In genomic region chrX:47513697-47514085, GRCh38 we compare ENCODE assay signal across 9 cellular contexts.
DNase-seq lines count a peak whose midpoint lies in the region; ATAC-seq and TF ChIP-seq lines count a peak whose summit lies in the region.
"Had no signal": no experiment of that assay in that cellular context is flagged by ENCODE, and none has a peak within 500 bp of the region (broad histone marks: within the 10 kb centered on the region; RNA-seq: fewer than 3 reads in every experiment).

No MANE protein-coding gene starts in this region.

- no peak for ATAC-seq in stimulated activated effector memory CD8-positive, alpha-beta T cell treated with anti-CD3 and anti-CD28 coated beads, Interleukin-12 subunit alpha, Interleukin-12 subunit beta, amount 100 ng/mL, for 72 hours
- ATAC-seq in HG03565 (IDR thresholded peaks at IDR 0.05; ENCODE audit: unreplicated experiment) = no peak

- H3K36me3 Mint-ChIP-seq in T-helper 2 cell treated with Interferon-gamma antibody and Interleukin-4, amounts not matched to agents 5 μg/mL and 100 μg/mL, for 36 hours (ENCODE audit: low read depth) = no peaks in the 10 kb centered on the region
- no peaks in the 10 kb centered on the region for H3K36me3 Mint-ChIP-seq in stimulated activated effector memory CD8-positive, alpha-beta T cell treated with anti-CD3 and anti-CD28 coated beads, Interleukin-12 subunit alpha, Interleukin-12 subunit beta, amount 100 ng/mL, for 72 hours

- H3K4me3 Mint-ChIP-seq in T-helper 2 cell treated with Interferon-gamma antibody and Interleukin-4, amounts not matched to agents 5 μg/mL and 100 μg/mL, for 36 hours = peak overlapping the region; percentile 77
- H3K4me3 Mint-ChIP-seq in stimulated activated effector memory CD8-positive, alpha-beta T cell treated with anti-CD3 and anti-CD28 coated beads, Interleukin-12 subunit alpha, Interleukin-12 subunit beta, amount 100 ng/mL, for 72 hours = peak overlapping the region; percentile 67

- H3K9me3 Mint-ChIP-seq in T-helper 2 cell treated with Interferon-gamma antibody and Interleukin-4, amounts not matched to agents 5 μg/mL and 100 μg/mL, for 36 hours = no peaks in the 10 kb centered on the region
- no peaks in the 10 kb centered on the region for H3K9me3 Mint-ChIP-seq in stimulated activated effector memory CD8-positive, alpha-beta T cell treated with anti-CD3 and anti-CD28 coated beads, Interleukin-12 subunit alpha, Interleukin-12 subunit beta, amount 100 ng/mL, for 72 hours

- intact Hi-C loops in head of caudate nucleus (cut with DNase I) = no loop called here

- H3K4me1 Mint-ChIP-seq in T-helper 2 cell treated with Interferon-gamma antibody and Interleukin-4, amounts not matched to agents 5 μg/mL and 100 μg/mL, for 36 hours (ENCODE audit: low read depth) = peaks cover 10% of the 10 kb centered on the region
- H3K4me1 Mint-ChIP-seq in stimulated activated effector memory CD8-positive, alpha-beta T cell treated with anti-CD3 and anti-CD28 coated beads, Interleukin-12 subunit alpha, Interleukin-12 subunit beta, amount 100 ng/mL, for 72 hours = peaks cover 14% of the 10 kb centered on the region

- no peak for TF ChIP-seq CTCF in foreskin fibroblast (IDR thresholded peaks at IDR 0.05; ENCODE audit: low read depth, low read length)

- DNase-seq in NCI-H146 treated with DMSO at 0.1 percent for 48 hours (lab: John Stamatoyannopoulos, UW; ENCODE audit: unreplicated experiment) (peak; percentile 0), NCI-H146 (lab: John Stamatoyannopoulos, UW) (no peak), foreskin fibroblast (peak in 1 of 2 donors; percentile 12), head of caudate nucleus (no peak)
- DNase-seq in T-helper 2 cell treated with Interferon-gamma antibody and Interleukin-4, amounts not matched to agents 5 μg/mL and 100 μg/mL, for 36 hours (ENCODE audit: low spot score) = no peak
- DNase-seq in stimulated activated effector memory CD8-positive, alpha-beta T cell treated with anti-CD3 and anti-CD28 coated beads, Interleukin-12 subunit alpha, Interleukin-12 subunit beta, amount 100 ng/mL, for 72 hours (ENCODE audit: low spot score in 2 of 2) = no peak
- DNase-seq in stimulated activated CD4-positive, alpha-beta T cell treated with anti-CD3 and anti-CD28 coated beads, Interleukin-4, amount 100 ng/mL, for 4 hours = no peak
- DNase-seq: activated CD4-positive, alpha-beta T cell treated with anti-CD3 and anti-CD28 coated beads, Interleukin-2, amount 50 U/mL, for 1 hour had no signal

- H3K4me3 ChIP-seq in foreskin fibroblast (ENCODE audit: low read depth in 1 of 2, low read length in 2 of 2) = peak overlapping the region; percentile 35 to 38

- H3K27ac Mint-ChIP-seq in T-helper 2 cell treated with Interferon-gamma antibody and Interleukin-4, amounts not matched to agents 5 μg/mL and 100 μg/mL, for 36 hours = no peak overlapping the region
- peak overlapping the region; percentile 54 for H3K27ac Mint-ChIP-seq in stimulated activated effector memory CD8-positive, alpha-beta T cell treated with anti-CD3 and anti-CD28 coated beads, Interleukin-12 subunit alpha, Interleukin-12 subunit beta, amount 100 ng/mL, for 72 hours

- H3K27me3 Mint-ChIP-seq in T-helper 2 cell treated with Interferon-gamma antibody and Interleukin-4, amounts not matched to agents 5 μg/mL and 100 μg/mL, for 36 hours (ENCODE audit: low read depth) = peaks cover 12% of the 10 kb centered on the region
